ENCODE assay signal across 28 cellular contexts in the genomic region with DNA sequence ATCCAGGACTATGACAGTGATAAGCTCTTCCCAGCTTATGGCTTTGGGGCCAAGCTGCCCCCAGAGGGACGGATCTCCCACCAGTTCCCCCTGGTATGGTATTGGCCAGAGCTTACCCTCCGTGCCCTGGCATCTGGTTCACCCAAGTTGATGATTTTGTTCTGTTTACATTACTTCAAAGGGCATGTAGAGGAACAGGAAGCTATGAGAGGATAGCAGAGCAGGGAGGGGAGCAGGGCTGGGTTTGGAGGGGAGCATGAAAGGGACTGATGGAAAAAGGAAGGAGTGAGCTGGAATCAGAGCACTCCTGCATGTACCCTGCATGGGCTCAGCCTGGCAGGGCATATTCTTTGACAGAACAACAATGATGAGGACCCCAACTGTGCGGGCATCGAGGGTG. TPM values are rescaled to one million over a fixed set of nuclear protein-coding genes. Genes with fewer than 3 reads are reported as not detected.
A peak's percentile ranks its signal among the peaks of the same experiment; 100 is the strongest.
DNase-seq lines count a peak whose midpoint lies in the region; ATAC-seq, FAIRE-seq and TF ChIP-seq lines count a peak whose summit lies in the region.
"Had no signal": no experiment of that assay in that cellular context is flagged by ENCODE, and none has a peak within 500 bp of the region (broad histone marks: within the 10 kb centered on the region; RNA-seq: fewer than 3 reads in every experiment).

No MANE protein-coding gene starts in this region.

- TF ChIP-seq POLR2A in H1 (IDR thresholded peaks at IDR 0.05; ENCODE audit: control extremely low read depth in 1 of 2, low read depth in 2 of 2, low read length in 2 of 2): no peak

- H3K27me3 Mint-ChIP-seq in T-cell: peaks cover 2 to 3% of the 10 kb centered on the region in 2 donors
- H3K27me3 Mint-ChIP-seq: CD4-positive, CD25-positive, alpha-beta regulatory T cell had no signal

- no peak overlapping the region for H3K18ac ChIP-seq in H1 (ENCODE audit: extremely low read depth, low read length)

- no peak overlapping the region for H2AFZ ChIP-seq in DND-41 (ENCODE audit: low read depth, low read length)
- H2AFZ ChIP-seq in H1 (ENCODE audit: low read length): no peak overlapping the region

- no peak overlapping the region for H3K4me3 Mint-ChIP-seq in T-cell
- H3K4me3 Mint-ChIP-seq: CD14-positive monocyte; CD8-positive, alpha-beta T cell had no signal

- H3K79me2 ChIP-seq in DND-41 (ENCODE audit: insufficient read depth, low read length): no peaks in the 10 kb centered on the region
- H3K79me2 ChIP-seq in H1 (ENCODE audit: control insufficient read depth in 1 of 2, insufficient read depth in 2 of 2, low read length in 2 of 2): no peaks in the 10 kb centered on the region

- peak overlapping the region; percentile 45; the same call in 1 of the 2 replicates for H4K8ac ChIP-seq in H1 (ENCODE audit: extremely low read depth, insufficient read depth, low read length)

- no peak overlapping the region for H4K5ac ChIP-seq in H1 (ENCODE audit: insufficient read length, low read depth, low read length)

- H2AK5ac ChIP-seq in H1 (ENCODE audit: low read depth, low read length): no peak overlapping the region

- TF ChIP-seq CTCF in DND-41 (IDR thresholded peaks at IDR 0.05; ENCODE audit: borderline replicate concordance, extremely low read depth, low read length, poor library complexity, severe bottlenecking) (no peak), H1 (IDR thresholded peaks at IDR 0.05; ENCODE audit: control extremely low read depth in 1 of 3, insufficient read depth in 1 of 3, low read depth in 1 of 3, low read length in 3 of 3) (no peak)

- H3K56ac ChIP-seq in H1 (replicated peaks; ENCODE audit: insufficient read length, low read depth, low read length): no peak overlapping the region

- H4K20me1 ChIP-seq in DND-41 (ENCODE audit: insufficient read depth, low read length): no peaks in the 10 kb centered on the region
- H4K20me1 ChIP-seq in H1 (replicated peaks in 1 of 2; ENCODE audit: control insufficient read depth in 1 of 2, insufficient read depth in 2 of 2, low read length in 2 of 2): peaks cover 0 to 1% of the 10 kb centered on the region in 2 experiments
- H4K20me1 ChIP-seq: BLaER1 had no signal

- H2BK20ac ChIP-seq in H1 (ENCODE audit: low read length): no peak overlapping the region

- H3K9me3 Mint-ChIP-seq in T-cell: no peaks in the 10 kb centered on the region
- H3K9me3 Mint-ChIP-seq: CD14-positive monocyte; CD4-positive, CD25-positive, alpha-beta regulatory T cell; CD8-positive, alpha-beta T cell had no signal

- no peak overlapping the region for H2BK120ac ChIP-seq in H1 (replicated peaks; ENCODE audit: low read depth, low read length)

- H3K27me3 ChIP-seq in DND-41 (ENCODE audit: insufficient read depth, low read length, poor library complexity): no peaks in the 10 kb centered on the region
- no peaks in the 10 kb centered on the region for H3K27me3 ChIP-seq in H1 (replicated peaks in 1 of 4; ENCODE audit: control insufficient read depth in 3 of 4, extremely low read depth in 1 of 4, insufficient read depth in 3 of 4, low read length in 3 of 4)
- H3K27me3 ChIP-seq in H7 (ENCODE audit: control insufficient read depth, insufficient read depth, low read length): no peaks in the 10 kb centered on the region; the same call in 1 of the 2 replicates
- H3K27me3 ChIP-seq: BE2C, BLaER1 had no signal

- no peak overlapping the region for H2BK12ac ChIP-seq in H1 (ENCODE audit: low read depth, low read length)

- H3K9me3 ChIP-seq in DND-41 (ENCODE audit: insufficient read depth, low read length, severe bottlenecking): no peaks in the 10 kb centered on the region
- H3K9me3 ChIP-seq in H1 (ENCODE audit: insufficient read depth in 2 of 2, low read depth in 1 of 2, low read length in 1 of 2): no peaks in the 10 kb centered on the region
- H3K9me3 ChIP-seq: BE2C, BLaER1, Caco-2 had no signal

- H3K9ac ChIP-seq in DND-41 (ENCODE audit: low read depth, low read length) (no peak overlapping the region), H1 (replicated peaks in 1 of 4; ENCODE audit: extremely low read depth in 1 of 4, low read depth in 3 of 4, low read length in 3 of 4) (no peak overlapping the region)
- H3K9ac ChIP-seq: BLaER1 had no signal

- H3K23ac ChIP-seq in H1 (ENCODE audit: insufficient read length): no peak overlapping the region

- TF ChIP-seq RAD21 in H1 (IDR thresholded peaks at IDR 0.05 in 1 of 2, conservative IDR thresholded peaks at IDR 0.05 in 1 of 2; ENCODE audit: low read depth in 2 of 2, low read length in 2 of 2): no peak

- no peak overlapping the region for H3K27ac Mint-ChIP-seq in T-cell
- H3K27ac Mint-ChIP-seq: CD14-positive monocyte; CD8-positive, alpha-beta T cell had no signal

- TF ChIP-seq EP300 in H1 (IDR thresholded peaks at IDR 0.05; ENCODE audit: borderline replicate concordance in 1 of 2, low read depth in 2 of 2, low read length in 2 of 2): no peak

- H3K4me2 ChIP-seq in DND-41 (ENCODE audit: insufficient read depth, low read length) (no peak overlapping the region), H1 (ENCODE audit: insufficient read depth in 1 of 2, low read depth in 2 of 2, low read length in 2 of 2) (no peak overlapping the region)
- H3K4me2 ChIP-seq: BLaER1 had no signal

- peaks cover 12% of the 10 kb centered on the region; the same call in 1 of the 2 replicates for H3K23me2 ChIP-seq in H1 (ENCODE audit: low read depth, low read length)

- H2BK15ac ChIP-seq in H1 (ENCODE audit: low read length): no peak overlapping the region

- H3K4me1 ChIP-seq in DND-41 (ENCODE audit: insufficient read depth, low read length) (no peaks in the 10 kb centered on the region), H1 (replicated peaks in 1 of 4; ENCODE audit: control insufficient read depth in 3 of 4, insufficient read depth in 4 of 4, low read length in 3 of 4) (peaks cover 0 to 3% (median 0%) of the 10 kb centered on the region in 4 experiments; a peak in 1 of 7 replicates)
- H3K4me1 ChIP-seq: BE2C, Caco-2 had no signal

- no peak overlapping the region for H3K27ac ChIP-seq in DND-41 (ENCODE audit: low read length)
- H3K27ac ChIP-seq in H1 (ENCODE audit: low read depth, low read length): no peak overlapping the region
- H3K27ac ChIP-seq: BLaER1 had no signal

- 83% methylated on average over 4 of the region's 4 CpGs; no CpG with 5 or more reads in 1 of the 2 experiments for WGBS in H1 (ENCODE audit: extremely low coverage in 1 of 2, insufficient coverage in 1 of 2, insufficient read length in 1 of 2, insufficient replicate concordance in 2 of 2, low coverage in 1 of 2, low lambda C conversion rate in 2 of 2, missing lambda C conversion rate in 1 of 2), 2 experiments

- H3K36me3 Mint-ChIP-seq in T-cell: no peaks in the 10 kb centered on the region
- H3K36me3 Mint-ChIP-seq: CD14-positive monocyte; CD4-positive, CD25-positive, alpha-beta regulatory T cell; CD8-positive, alpha-beta T cell had no signal

- no peak overlapping the region for H3K14ac ChIP-seq in H1 (ENCODE audit: insufficient read length)

- POLR2A ChIA-PET in T-cell (lab: Charles Lee) (interaction anchor here in 1 of 2 donors (0.6 kb wide), 1 partner anchor 65 kb away, joined by 5 read pairs; no protein-coding TSS in a partner anchor), H1 (lab: Charles Lee; ENCODE audit: partially characterized antibody) (interaction anchor here (1.4 kb wide), 1 partner anchor 33 kb away, joined by 3 read pairs; no protein-coding TSS in a partner anchor)

- no peaks in the 10 kb centered on the region for H3K79me1 ChIP-seq in H1 (ENCODE audit: low read depth, low read length)

- FAIRE-seq in H1 (lab: Jason Lieb, UNC): no peak
- FAIRE-seq: A204.1, D721Med, GM12878, GM12892, GM18507 had no signal

- 0 out of 3 replicates have a peak, but pooled peaks have one; percentile 29 for ATAC-seq in DND-41 (ENCODE audit: insufficient read depth, low read depth)
- peak; percentile 40 to 70 (median 52) for ATAC-seq in T-cell (replicated peaks in 1 of 4)
- no peak for ATAC-seq in HG03469 (IDR thresholded peaks at IDR 0.05; ENCODE audit: unreplicated experiment)
- ATAC-seq: CD8-positive, alpha-beta T cell; GM12878 had no signal

- no peak overlapping the region for H4K91ac ChIP-seq in H1 (replicated peaks; ENCODE audit: insufficient read length, low read length)

- CTCF ChIA-PET in T-cell (lab: Charles Lee) (interaction anchor here (0.5 to 1.2 kb wide), 4 partner anchors 9 to 366 kb away, joined by 3 to 6 read pairs (median 4); no protein-coding TSS in a partner anchor), H1 (lab: Charles Lee; ENCODE audit: partially characterized antibody) (interaction anchor here (0.7 to 8.8 kb wide), 4 partner anchors 9 to 186 kb away, joined by 3 to 84 read pairs (median 4); no protein-coding TSS in a partner anchor)

- H3K4ac ChIP-seq in H1 (replicated peaks; ENCODE audit: insufficient read length, low read depth, low read length): no peak overlapping the region

- H3K36me3 ChIP-seq in DND-41 (ENCODE audit: insufficient read depth, low read length) (no peaks in the 10 kb centered on the region), H1 (ENCODE audit: control insufficient read depth in 2 of 4, insufficient read depth in 4 of 4, low read length in 3 of 4) (no peaks in the 10 kb centered on the region), H7 (replicated peaks; ENCODE audit: control insufficient read depth, insufficient read depth, low read length) (no peaks in the 10 kb centered on the region)
- H3K36me3 ChIP-seq: BE2C, BLaER1 had no signal

- H3K4me3 ChIP-seq in DND-41 (ENCODE audit: low read depth in 1 of 2, low read length in 2 of 2) (no peak overlapping the region), H1 (ENCODE audit: extremely low read depth in 1 of 4, insufficient read depth in 2 of 4, low read depth in 3 of 4, low read length in 4 of 4) (no peak overlapping the region), H7 (ENCODE audit: insufficient read depth, low read depth, low read length) (no peak overlapping the region)
- H3K4me3 ChIP-seq: BLaER1, GM12878 had no signal

- H2BK5ac ChIP-seq in H1 (ENCODE audit: low read depth, low read length): no peak overlapping the region

- H3K4me1 Mint-ChIP-seq in T-cell: peaks cover 12 to 16% (median 14%) of the 10 kb centered on the region in 3 donors

- no peak for DNase-seq in DND-41
- no peak for DNase-seq in T-cell
- no peak for DNase-seq in H1 (ENCODE audit: low read depth in 1 of 2, low spot score in 2 of 2)
- DNase-seq in H7: no peak
- DNase-seq in NCI-H510A treated with DMSO at 0.1 percent for 48 hours (lab: John Stamatoyannopoulos, UW): no peak
- DNase-seq: 8988T; ACHN; BE2C; C1 segment of cervical spinal cord; Caco-2; Calu3; CD4-positive, CD25-positive, alpha-beta regulatory T cell; CD8-positive, alpha-beta T cell; DMS79 treated with DMSO at 0.1 percent for 48 hours; EL; GDM1 had no signal

RNA-seq across cellular contexts. Expression of gene BRPF1, which starts 13.4 kb away (rescaled TPM):
- 10 to 100 TPM; 28.6 to 46.3 (median 39.0) TPM for total RNA-seq in T-cell
- total RNA-seq in H1 (2021; fragmentation: NEBNext Ultra II Directional; extraction: Animal tissue kit (Norgen Biotek cat#: 25700)): 21.7 and 27.7 TPM in 2 replicates
- polyA plus RNA-seq in H1 (2011; rRNA removed): 11.3 and 16.3 TPM in 2 replicates
- 16.2 TPM for polyA plus RNA-seq in H1 (2011; cell fraction: cytosol; rRNA removed)
- polyA plus RNA-seq in H1 (2011; cell fraction: nucleus; rRNA removed): 39.8 TPM
- 14.0 to 20.6 TPM (median 19.7 TPM) in 4 replicates for polyA plus RNA-seq in H1 (2012, experiment 1 of 2)
- polyA plus RNA-seq in H1 (2012, experiment 2 of 2): 9.8 TPM
- polyA plus RNA-seq in H1 (2013, experiment 1 of 2): 12.4 TPM
- 11.0 TPM for polyA plus RNA-seq in H1 (2013, experiment 2 of 2)
- 13.9 and 19.8 TPM in 2 replicates for polyA minus RNA-seq in H1 (2011; rRNA and poly(A)+ RNA removed)
- 16.2 TPM for polyA minus RNA-seq in H1 (2011; cell fraction: cytosol; rRNA and poly(A)+ RNA removed)
- 21.4 TPM for polyA minus RNA-seq in H1 (2011; cell fraction: nucleus; rRNA and poly(A)+ RNA removed)
- 21.1 and 24.0 TPM in 2 replicates for total RNA-seq in H7 (2014; rRNA removed; shearing (Covaris generic))

RNA-seq across cellular contexts. Expression of gene CPNE9, which starts 14.5 kb away (rescaled TPM):
- 1 to 10 TPM in 1 of 5 donors, under 1 TPM in 3, not detected in 1; 0.19 to 1.5 (median 0.24) TPM for total RNA-seq in T-cell
- total RNA-seq in H1 (2021; fragmentation: NEBNext Ultra II Directional; extraction: Animal tissue kit (Norgen Biotek cat#: 25700)): 4.4 and 4.8 TPM in 2 replicates
- 6.0 and 7.1 TPM in 2 replicates for polyA plus RNA-seq in H1 (2011; rRNA removed)
- 6.7 TPM for polyA plus RNA-seq in H1 (2011; cell fraction: cytosol; rRNA removed)
- 24.1 TPM for polyA plus RNA-seq in H1 (2011; cell fraction: nucleus; rRNA removed)
- polyA plus RNA-seq in H1 (2012, experiment 1 of 2): 5.7 to 9.0 TPM (median 7.4 TPM) in 4 replicates
- polyA plus RNA-seq in H1 (2012, experiment 2 of 2): 4.7 TPM
- 3.6 TPM for polyA plus RNA-seq in H1 (2013, experiment 1 of 2)
- 3.5 TPM for polyA plus RNA-seq in H1 (2013, experiment 2 of 2)
- 5.5 and 6.8 TPM in 2 replicates for polyA minus RNA-seq in H1 (2011; rRNA and poly(A)+ RNA removed)
- polyA minus RNA-seq in H1 (2011; cell fraction: cytosol; rRNA and poly(A)+ RNA removed): 2.9 TPM
- 1.7 TPM for polyA minus RNA-seq in H1 (2011; cell fraction: nucleus; rRNA and poly(A)+ RNA removed)
- total RNA-seq in H7 (2014; rRNA removed; shearing (Covaris generic)): 0.18 and 0.38 TPM in 2 replicates
- total RNA-seq: A673; Caco-2; Calu3; CD4-positive, CD25-positive, alpha-beta regulatory T cell; Daoy; GM12878 had no signal
- polyA plus RNA-seq: AG04450; CD4-positive, CD25-positive, alpha-beta regulatory T cell had no signal

RNA-seq across cellular contexts. Expression of gene OGG1, which starts 31.6 kb away (rescaled TPM):
- 10 to 100 TPM; 18.3 to 41.3 (median 38.1) TPM for total RNA-seq in T-cell
- 29.6 and 31.2 TPM in 2 replicates for total RNA-seq in H1 (2021; fragmentation: NEBNext Ultra II Directional; extraction: Animal tissue kit (Norgen Biotek cat#: 25700))
- polyA plus RNA-seq in H1 (2011; rRNA removed): 46.8 and 58.1 TPM in 2 replicates
- polyA plus RNA-seq in H1 (2011; cell fraction: cytosol; rRNA removed): 43.7 TPM
- 68.1 TPM for polyA plus RNA-seq in H1 (2011; cell fraction: nucleus; rRNA removed)
- 27.5 to 32.7 TPM (median 30.0 TPM) in 4 replicates for polyA plus RNA-seq in H1 (2012, experiment 1 of 2)
- 32.6 TPM for polyA plus RNA-seq in H1 (2012, experiment 2 of 2)
- polyA plus RNA-seq in H1 (2013, experiment 1 of 2): 35.1 TPM
- polyA plus RNA-seq in H1 (2013, experiment 2 of 2): 33.4 TPM
- polyA minus RNA-seq in H1 (2011; rRNA and poly(A)+ RNA removed): 75.8 and 82.3 TPM in 2 replicates
- 31.4 TPM for polyA minus RNA-seq in H1 (2011; cell fraction: cytosol; rRNA and poly(A)+ RNA removed)
- polyA minus RNA-seq in H1 (2011; cell fraction: nucleus; rRNA and poly(A)+ RNA removed): 70.6 TPM
- 17.7 and 29.3 TPM in 2 replicates for total RNA-seq in H7 (2014; rRNA removed; shearing (Covaris generic))

RNA-seq across cellular contexts. Expression of gene CAMK1, which starts 51.6 kb away (rescaled TPM):
- 1 to 10 TPM; 1.1 to 1.7 (median 1.3) TPM for total RNA-seq in T-cell
- total RNA-seq in H1 (2021; fragmentation: NEBNext Ultra II Directional; extraction: Animal tissue kit (Norgen Biotek cat#: 25700)): 4.8 and 4.9 TPM in 2 replicates
- polyA plus RNA-seq in H1 (2011; rRNA removed): 5.1 and 5.3 TPM in 2 replicates
- 7.3 TPM for polyA plus RNA-seq in H1 (2011; cell fraction: cytosol; rRNA removed)
- 8.2 TPM for polyA plus RNA-seq in H1 (2011; cell fraction: nucleus; rRNA removed)
- 4.7 to 7.7 TPM (median 5.8 TPM) in 4 replicates for polyA plus RNA-seq in H1 (2012, experiment 1 of 2)
- 7.0 TPM for polyA plus RNA-seq in H1 (2012, experiment 2 of 2)
- 4.5 TPM for polyA plus RNA-seq in H1 (2013, experiment 1 of 2)
- polyA plus RNA-seq in H1 (2013, experiment 2 of 2): 4.5 TPM
- 2.3 and 3.1 TPM in 2 replicates for polyA minus RNA-seq in H1 (2011; rRNA and poly(A)+ RNA removed)
- polyA minus RNA-seq in H1 (2011; cell fraction: cytosol; rRNA and poly(A)+ RNA removed): 2.9 TPM
- polyA minus RNA-seq in H1 (2011; cell fraction: nucleus; rRNA and poly(A)+ RNA removed): 5.8 TPM
- 5.1 and 10.7 TPM in 2 replicates for total RNA-seq in H7 (2014; rRNA removed; shearing (Covaris generic))
- total RNA-seq: CD8-positive, alpha-beta T cell; G401 had no signal
